Comparison of ENCODE assay signal across 11 cellular contexts in the genomic region with DNA sequence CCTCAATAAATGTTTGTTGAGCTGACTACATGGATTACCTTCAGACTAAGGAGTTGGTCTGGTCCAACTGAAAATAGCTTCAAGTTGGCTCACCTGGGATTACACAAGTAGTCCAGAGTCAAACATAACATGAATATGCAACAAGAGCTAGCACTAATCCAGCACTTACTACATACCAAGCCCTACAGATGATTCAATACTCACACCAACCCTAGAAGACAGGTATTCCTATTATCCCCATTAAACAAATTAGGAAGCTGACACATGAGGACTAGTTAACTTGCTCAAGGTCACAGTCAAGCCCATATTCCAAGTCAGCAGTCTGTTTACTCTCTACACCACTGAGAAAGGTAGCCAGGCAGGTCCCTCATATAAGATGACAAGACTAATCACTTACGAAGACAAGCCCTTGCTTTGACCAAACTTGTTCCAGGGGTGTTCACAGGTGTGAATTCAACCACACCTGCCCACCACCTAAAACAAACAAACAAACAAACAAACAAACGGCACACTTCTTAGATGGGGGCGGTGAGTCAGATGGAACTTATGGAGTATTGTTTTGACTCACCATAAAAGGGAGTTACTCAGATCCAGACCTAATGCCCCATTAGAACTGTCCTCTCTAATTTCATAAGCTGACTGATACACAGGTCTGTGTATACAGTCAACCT. TPM values are rescaled to one million over a fixed set of nuclear protein-coding genes. Genes with fewer than 3 reads are reported as not detected.
DNase-seq lines count a peak whose midpoint lies in the region; ATAC-seq and TF ChIP-seq lines count a peak whose summit lies in the region.
"Had no signal": no experiment of that assay in that cellular context is flagged by ENCODE, and none has a peak within 500 bp of the region (broad histone marks: within the 10 kb centered on the region; RNA-seq: fewer than 3 reads in every experiment).

No MANE protein-coding gene starts in this region.

- no peak overlapping the region for H2BK120ac ChIP-seq in IMR-90 (ENCODE audit: low read depth, low read length)

- peaks cover 31 to 74% of the 10 kb centered on the region in 2 experiments for H3K79me1 ChIP-seq in IMR-90 (ENCODE audit: low read depth in 1 of 2, low read length in 2 of 2)

- ATAC-seq in GM18505 (IDR thresholded peaks at IDR 0.05; ENCODE audit: unreplicated experiment) (peak; percentile 61), GM21723 (IDR thresholded peaks at IDR 0.05; ENCODE audit: unreplicated experiment) (peak; percentile 67), IMR-90 (ENCODE audit: low read depth) (peak; percentile 41; the same call in 1 of the 2 replicates)
- no peak for ATAC-seq in naive thymus-derived CD8-positive, alpha-beta T cell

- DNase-seq in IMR-90 (peak; percentile 27), Ammon's horn (ENCODE audit: low spot score) (no peak), mucosa of gallbladder (ENCODE audit: low spot score) (no peak)
- DNase-seq in naive thymus-derived CD8-positive, alpha-beta T cell, result no peak
- no peak for DNase-seq in activated CD4-positive, alpha-beta memory T cell treated with anti-CD3 and anti-CD28 coated beads, Interleukin-2, amount 10 ng/mL, durations not matched to agents 7 days and 5 days
- DNase-seq: activated CD8-positive, alpha-beta memory T cell treated with anti-CD3 and anti-CD28 coated beads, Interleukin-2, amount 50 U/mL, for 4 hours; OCI-M1 had no signal

- H3K36me3 ChIP-seq in IMR-90 (ENCODE audit: control insufficient read depth, insufficient read depth, low read length) (no peaks in the 10 kb centered on the region), liver (ENCODE audit: control insufficient read depth in 4 of 4, insufficient read depth in 3 of 4, low read depth in 1 of 4, low read length in 3 of 4) (no peaks in the 10 kb centered on the region)

- intact Hi-C loops in IMR-90 (cut with micrococcal nuclease), result no loop called here

- no peak overlapping the region for H4K8ac ChIP-seq in IMR-90 (ENCODE audit: low read depth in 2 of 2, low read length in 2 of 2)

- peaks cover 0 to 7% (median 0%) of the 10 kb centered on the region in 3 donors for H3K36me3 Mint-ChIP-seq in naive thymus-derived CD8-positive, alpha-beta T cell
- H3K36me3 Mint-ChIP-seq in activated CD4-positive, alpha-beta memory T cell treated with anti-CD3 and anti-CD28 coated beads, Interleukin-2, amount 10 ng/mL, durations not matched to agents 7 days and 5 days (ENCODE audit: low read depth), result peaks cover 2% of the 10 kb centered on the region

- H3K27me3 ChIP-seq in IMR-90 (ENCODE audit: control insufficient read depth, insufficient read depth, low read length), result no peaks in the 10 kb centered on the region
- H3K27me3 ChIP-seq in liver (ENCODE audit: control insufficient read depth in 4 of 4, insufficient read depth in 4 of 4, low read length in 3 of 4), result no peaks in the 10 kb centered on the region

- in situ Hi-C loops in IMR-90 (cut with MboI; ENCODE audit: low sequenced_read_pairs), result no loop called here

- peak overlapping the region in 3 of 10 donors; percentile 9 to 58 (median 54) for H3K27ac Mint-ChIP-seq in naive thymus-derived CD8-positive, alpha-beta T cell
- no peak overlapping the region for H3K27ac Mint-ChIP-seq in activated CD4-positive, alpha-beta memory T cell treated with anti-CD3 and anti-CD28 coated beads, Interleukin-2, amount 10 ng/mL, durations not matched to agents 7 days and 5 days

- no peak overlapping the region for H4K5ac ChIP-seq in IMR-90 (ENCODE audit: low read depth, low read length)

- peaks cover 49% of the 10 kb centered on the region for H4K20me1 ChIP-seq in IMR-90 (ENCODE audit: insufficient read depth, low read length)

- no peak overlapping the region for H3K18ac ChIP-seq in IMR-90 (ENCODE audit: low read depth, low read length)

- peaks cover 35 to 88% (median 76%) of the 10 kb centered on the region in 4 donors for H3K4me1 Mint-ChIP-seq in naive thymus-derived CD8-positive, alpha-beta T cell
- H3K4me1 Mint-ChIP-seq in activated CD4-positive, alpha-beta memory T cell treated with anti-CD3 and anti-CD28 coated beads, Interleukin-2, amount 10 ng/mL, durations not matched to agents 7 days and 5 days, result peaks cover 42% of the 10 kb centered on the region

- H3K14ac ChIP-seq in IMR-90 (replicated peaks; ENCODE audit: low read depth, low read length), result no peak overlapping the region

- no peak overlapping the region for H3K4me2 ChIP-seq in IMR-90 (ENCODE audit: low read depth, low read length)

- TF ChIP-seq POLR2A in GM18505 (IDR thresholded peaks at IDR 0.05; ENCODE audit: borderline replicate concordance, extremely low read depth, insufficient read depth, insufficient read length) (no peak), IMR-90 (IDR thresholded peaks at IDR 0.05; ENCODE audit: low read depth, low read length) (no peak)

- no peak overlapping the region for H2AK5ac ChIP-seq in IMR-90 (ENCODE audit: low read depth, low read length)

- H3K9me3 Mint-ChIP-seq in naive thymus-derived CD8-positive, alpha-beta T cell, result peaks cover 0 to 1% (median 0%) of the 10 kb centered on the region in 9 donors
- H3K9me3 Mint-ChIP-seq in activated CD4-positive, alpha-beta memory T cell treated with anti-CD3 and anti-CD28 coated beads, Interleukin-2, amount 10 ng/mL, durations not matched to agents 7 days and 5 days, result no peaks in the 10 kb centered on the region

- H2AK9ac ChIP-seq in IMR-90 (replicated peaks; ENCODE audit: low read depth, low read length, poor library complexity), result no peak overlapping the region

- H3K23ac ChIP-seq in IMR-90 (ENCODE audit: low read depth, low read length), result no peak overlapping the region

- no peak overlapping the region for H2AFZ ChIP-seq in IMR-90 (replicated peaks; ENCODE audit: low read length, poor library complexity)

- H2BK5ac ChIP-seq in IMR-90 (ENCODE audit: low read depth, low read length, poor library complexity, severe bottlenecking), result no peak overlapping the region

- no TSS peak for BruUV-seq in IMR-90 (replicated peaks; lab: Mats Ljungman, UMichigan)

- peaks cover 14% of the 10 kb centered on the region for H3K9me1 ChIP-seq in IMR-90 (ENCODE audit: insufficient read depth, low read length)

- CTCF ChIA-PET in IMR-90 (lab: Yijun Ruan, JAX), result interaction anchor here (0.6 kb wide), 1 partner anchor 16 kb away, joined by 3 read pairs; no protein-coding TSS in a partner anchor
- CTCF ChIA-PET in activated CD4-positive, alpha-beta memory T cell treated with anti-CD3 and anti-CD28 coated beads, Interleukin-2, amount 10 ng/mL, durations not matched to agents 7 days and 5 days (lab: Charles Lee), result interaction anchor here (1.5 kb wide), 1 partner anchor 160 kb away, joined by 3 read pairs; no protein-coding TSS in a partner anchor

- POLR2A ChIA-PET in IMR-90 (lab: Charles Lee; ENCODE audit: unreplicated experiment), result no interaction called here
- POLR2A ChIA-PET in naive thymus-derived CD8-positive, alpha-beta T cell (lab: Charles Lee), result no interaction called here
- POLR2A ChIA-PET in activated CD4-positive, alpha-beta memory T cell treated with anti-CD3 and anti-CD28 coated beads, Interleukin-2, amount 10 ng/mL, durations not matched to agents 7 days and 5 days (lab: Charles Lee), result interaction anchor here (1.3 kb wide), 1 partner anchor 28 kb away, joined by 4 read pairs; no protein-coding TSS in a partner anchor

- no peak overlapping the region for H2BK15ac ChIP-seq in IMR-90 (ENCODE audit: low read depth, low read length)

- peaks cover 8% of the 10 kb centered on the region for H3K4me1 ChIP-seq in IMR-90 (ENCODE audit: control insufficient read depth, insufficient read depth, low read length)
- H3K4me1 ChIP-seq in liver (ENCODE audit: control insufficient read depth in 4 of 4, insufficient read depth in 4 of 4, low read length in 3 of 4), result peaks cover 8 to 46% (median 25%) of the 10 kb centered on the region in 4 donors

- no peaks in the 10 kb centered on the region for H3K27me3 Mint-ChIP-seq in naive thymus-derived CD8-positive, alpha-beta T cell
- H3K27me3 Mint-ChIP-seq in activated CD4-positive, alpha-beta memory T cell treated with anti-CD3 and anti-CD28 coated beads, Interleukin-2, amount 10 ng/mL, durations not matched to agents 7 days and 5 days, result no peaks in the 10 kb centered on the region

- no peak overlapping the region for H4K91ac ChIP-seq in IMR-90 (ENCODE audit: insufficient read depth, low read depth, low read length)

- no peak overlapping the region for H3K4me3 ChIP-seq in IMR-90 (ENCODE audit: insufficient read depth, low read depth, low read length)
- H3K4me3 ChIP-seq in liver (ENCODE audit: low read depth in 1 of 3, low read length in 3 of 3), result no peak overlapping the region

- no peak overlapping the region for H3K4ac ChIP-seq in IMR-90 (ENCODE audit: low read depth, low read length)

- H3K9me3 ChIP-seq in IMR-90 (ENCODE audit: control insufficient read depth, insufficient read depth, low read length), result no peaks in the 10 kb centered on the region
- no peaks in the 10 kb centered on the region for H3K9me3 ChIP-seq in liver (ENCODE audit: control insufficient read depth in 4 of 4, low read length in 3 of 4)

- WGBS in IMR-90 (ENCODE audit: extremely low coverage in 2 of 2, insufficient read length in 1 of 2), 2 experiments, result no CpG with 5 or more reads among the region's 3 CpGs
- WGBS in liver, result 65% methylated on average over 3 of the region's 3 CpGs

- TF ChIP-seq RAD21 in IMR-90 (IDR thresholded peaks at IDR 0.05; ENCODE audit: low read length), result no peak
- TF ChIP-seq RAD21 in liver (IDR thresholded peaks at IDR 0.05), result no peak

- dilution Hi-C loops in IMR-90 (cut with HindIII; ENCODE audit: low sequenced_read_pairs, unreplicated experiment), result no loop called here

- H3K4me3 Mint-ChIP-seq in naive thymus-derived CD8-positive, alpha-beta T cell, result no peak overlapping the region
- no peak overlapping the region for H3K4me3 Mint-ChIP-seq in activated CD4-positive, alpha-beta memory T cell treated with anti-CD3 and anti-CD28 coated beads, Interleukin-2, amount 10 ng/mL, durations not matched to agents 7 days and 5 days

- no peak overlapping the region for H3K56ac ChIP-seq in IMR-90 (ENCODE audit: extremely low read depth, insufficient read depth, low read length)

- TF ChIP-seq CTCF in IMR-90 (conservative IDR thresholded peaks at IDR 0.05; ENCODE audit: low read depth, low read length) (no peak), liver (IDR thresholded peaks at IDR 0.05; ENCODE audit: low read depth, low read length, missing input control) (no peak)

- H2BK20ac ChIP-seq in IMR-90 (ENCODE audit: low read depth, low read length), result no peak overlapping the region

- H3K9ac ChIP-seq in IMR-90 (ENCODE audit: low read depth, low read length), result no peak overlapping the region
- no peak overlapping the region for H3K9ac ChIP-seq in liver (ENCODE audit: low read depth in 1 of 2, low read length in 2 of 2)

- H3K27ac ChIP-seq in IMR-90 (ENCODE audit: insufficient read depth, low read length), result no peak overlapping the region
- H3K27ac ChIP-seq in liver (ENCODE audit: low read depth in 1 of 2, low read length in 2 of 2), result no peak overlapping the region
- H3K27ac ChIP-seq: HL-60 had no signal

RNA-seq across cellular contexts. Expression of a gene that starts 29.1 kb away (rescaled TPM):
- total RNA-seq in IMR-90 (2012; rRNA removed) (13.3 and 18.9 TPM in 2 replicates), liver (10 to 100 TPM; 15.3 to 22.8 TPM), mucosa of gallbladder (52.8 TPM)
- polyA plus RNA-seq in IMR-90 (2012; rRNA removed) (14.0 TPM in 2 replicates), liver (1 to 10 TPM; 6.1 to 7.0 TPM)
- polyA plus RNA-seq in IMR-90 (2012; cell fraction: cytosol; rRNA removed), result 3.5 and 6.7 TPM in 2 replicates
- polyA plus RNA-seq in IMR-90 (2012; cell fraction: nucleus; rRNA removed; ENCODE audit: low replicate concordance), result 16.5 and 40.8 TPM in 2 replicates
- 10 to 100 TPM; 51.6 to 61.4 TPM for total RNA-seq in naive thymus-derived CD8-positive, alpha-beta T cell
- 10 to 100 TPM; 11.4 to 18.1 (median 17.5) TPM for polyA plus RNA-seq in naive thymus-derived CD8-positive, alpha-beta T cell
- 10 to 100 TPM; 31.3 to 31.9 TPM for total RNA-seq in activated CD4-positive, alpha-beta memory T cell treated with anti-CD3 and anti-CD28 coated beads, Interleukin-2, amount 10 ng/mL, durations not matched to agents 7 days and 5 days

Comparison
In these comparisons a context has a peak if more than half of its experiments do, and no peak if none do; other contexts are left out.
1. ATAC-seq: peak in GM18505 (single experiment), GM21723 (single experiment) and IMR-90 (single experiment); none in naive thymus-derived CD8-positive, alpha-beta T cell (0 of 2).